14 cellular contexts compared by ENCODE assay signal in the genomic region with DNA sequence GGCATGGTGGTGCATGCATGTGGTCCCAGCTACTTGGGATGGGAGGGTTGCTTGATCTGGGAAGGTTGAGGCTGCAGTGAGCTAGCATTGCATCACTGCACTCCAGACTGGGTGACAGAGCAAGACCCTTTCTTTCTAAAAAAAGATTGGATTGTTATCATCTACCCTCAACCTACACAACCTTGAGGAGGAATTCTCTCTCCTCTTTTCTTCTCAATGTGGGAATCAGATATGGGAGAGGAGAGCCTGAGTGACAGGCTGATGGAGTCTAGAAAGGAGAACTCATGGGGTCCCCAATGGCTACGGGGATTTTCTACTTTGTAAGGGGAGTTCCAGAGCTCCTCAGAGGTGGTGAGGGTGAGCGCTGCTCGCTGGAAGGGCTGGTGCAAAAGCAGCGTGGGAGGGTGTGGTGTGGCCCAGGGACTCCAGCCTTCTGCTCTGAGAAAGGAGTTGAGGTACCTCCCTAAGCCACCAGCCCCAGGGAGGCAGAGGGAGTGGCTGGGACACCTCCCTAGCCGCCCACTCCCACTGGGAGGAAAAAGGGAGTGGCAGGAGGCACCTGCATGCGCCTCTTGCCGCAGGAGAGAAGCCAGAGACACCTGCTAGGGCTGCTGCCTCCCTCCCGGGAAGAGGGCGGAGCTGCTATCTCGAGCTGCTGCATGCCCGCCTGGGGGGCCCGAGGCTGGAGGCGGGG. TPM values are rescaled to one million over a fixed set of nuclear protein-coding genes. Genes with fewer than 3 reads are reported as not detected.
DNase-seq lines count a peak whose midpoint lies in the region; ATAC-seq and FAIRE-seq lines count a peak whose summit lies in the region.
"Had no signal": no experiment of that assay in that cellular context is flagged by ENCODE, and none has a peak within 500 bp of the region (broad histone marks: within the 10 kb centered on the region; RNA-seq: fewer than 3 reads in every experiment).

No MANE protein-coding gene starts in this region.

- H3K27ac Mint-ChIP-seq in stimulated activated naive CD8-positive, alpha-beta T cell treated with anti-CD3 and anti-CD28 coated beads, Interleukin-15, amount 100 ng/mL, for 72 hours = peak overlapping the region in 1 of 2 donors; percentile 64
- H3K27ac Mint-ChIP-seq: activated CD4-positive, alpha-beta T cell treated with anti-CD3 and anti-CD28 coated beads, Interleukin-2, amount 10 ng/mL, durations not matched to agents 24 days and 14 days had no signal

- H3K9me3 Mint-ChIP-seq in stimulated activated naive CD8-positive, alpha-beta T cell treated with anti-CD3 and anti-CD28 coated beads, Interleukin-15, amount 100 ng/mL, for 72 hours = no peaks in the 10 kb centered on the region
- H3K9me3 Mint-ChIP-seq: activated CD4-positive, alpha-beta T cell treated with anti-CD3 and anti-CD28 coated beads, Interleukin-2, amount 10 ng/mL, durations not matched to agents 24 days and 14 days had no signal

- peaks cover 10% of the 10 kb centered on the region for H3K27me3 Mint-ChIP-seq in stimulated activated naive CD8-positive, alpha-beta T cell treated with anti-CD3 and anti-CD28 coated beads, Interleukin-15, amount 100 ng/mL, for 72 hours

- DNase-seq in NCI-H345 (lab: John Stamatoyannopoulos, UW) (peak; percentile 9), NCI-H345 treated with DMSO at 0.1 percent for 48 hours (lab: John Stamatoyannopoulos, UW; ENCODE audit: unreplicated experiment) (no peak), SW480 (ENCODE audit: low spot score) (peak; percentile 28), RKO (ENCODE audit: low spot score) (no peak), HT-29 (ENCODE audit: low spot score) (no peak), HTR-8/SVneo (ENCODE audit: insufficient read length, low spot score) (no peak)
- DNase-seq in stimulated activated naive CD8-positive, alpha-beta T cell treated with anti-CD3 and anti-CD28 coated beads, Interleukin-15, amount 100 ng/mL, for 72 hours = peak; percentile 17 to 26
- DNase-seq: 8988T; activated CD4-positive, alpha-beta T cell treated with anti-CD3 and anti-CD28 coated beads, Interleukin-2, amount 10 ng/mL, durations not matched to agents 24 days and 14 days; NCI-H2107; SHP77 had no signal

- ATAC-seq in HG02588 (IDR thresholded peaks at IDR 0.05; ENCODE audit: unreplicated experiment) = peak; percentile 81
- peak; percentile 69 for ATAC-seq in stimulated activated naive CD8-positive, alpha-beta T cell treated with anti-CD3 and anti-CD28 coated beads, Interleukin-15, amount 100 ng/mL, for 72 hours

- FAIRE-seq in HTR-8/SVneo (lab: Jason Lieb, UNC) = no peak
- FAIRE-seq: astrocyte, keratinocyte had no signal

- H3K4me3 Mint-ChIP-seq in stimulated activated naive CD8-positive, alpha-beta T cell treated with anti-CD3 and anti-CD28 coated beads, Interleukin-15, amount 100 ng/mL, for 72 hours = peak overlapping the region in 1 of 2 donors; percentile 47
- H3K4me3 Mint-ChIP-seq: activated CD4-positive, alpha-beta T cell treated with anti-CD3 and anti-CD28 coated beads, Interleukin-2, amount 10 ng/mL, durations not matched to agents 24 days and 14 days had no signal

- peaks cover 21% of the 10 kb centered on the region for H3K4me1 Mint-ChIP-seq in stimulated activated naive CD8-positive, alpha-beta T cell treated with anti-CD3 and anti-CD28 coated beads, Interleukin-15, amount 100 ng/mL, for 72 hours

RNA-seq across cellular contexts. Expression of gene GATA3, which starts 48.4 kb away (rescaled TPM):
- 0.86 and 1.4 TPM in 2 replicates for total RNA-seq in HT-29 (2014; rRNA removed; shearing (Covaris generic))

Comparison
In these comparisons a context has a peak if more than half of its experiments do, and no peak if none do; other contexts are left out.
1. DNase-seq: peak in NCI-H345 (single experiment), SW480 (single experiment) and stimulated activated naive CD8-positive, alpha-beta T cell treated with anti-CD3 and anti-CD28 coated beads, Interleukin-15, amount 100 ng/mL, for 72 hours (2 of 2); none in NCI-H345 treated with DMSO at 0.1 percent for 48 hours (single experiment), RKO (single experiment), HT-29 (single experiment) and HTR-8/SVneo (single experiment).